Comparison of ENCODE assay signal across 8 cellular contexts in genomic region chr12:108801736-108802665, GRCh38. TPM values are rescaled to one million over a fixed set of nuclear protein-coding genes. Genes with fewer than 3 reads are reported as not detected.
DNase-seq lines count a peak whose midpoint lies in the region; ATAC-seq, FAIRE-seq and TF ChIP-seq lines count a peak whose summit lies in the region.

No MANE protein-coding gene starts in this region.

- no peaks in the 10 kb centered on the region for H3K9me3 ChIP-seq in thoracic aorta

- H3K4me1 ChIP-seq in thoracic aorta (ENCODE audit: control insufficient read depth in 1 of 2, low read depth in 2 of 2), result peaks cover 36 to 64% of the 10 kb centered on the region in 2 donors

- peak; percentile 66 for FAIRE-seq in HTR-8/SVneo (lab: Jason Lieb, UNC)

- ATAC-seq in thoracic aorta (ENCODE audit: insufficient number of reproducible peaks, low FRiP score, low read depth) (peak; percentile 54), GM18907 (IDR thresholded peaks at IDR 0.05; ENCODE audit: unreplicated experiment) (no peak), HG03108 (IDR thresholded peaks at IDR 0.05; ENCODE audit: unreplicated experiment) (no peak), HG02840 (IDR thresholded peaks at IDR 0.05; ENCODE audit: low FRiP score, unreplicated experiment) (no peak)

- DNase-seq in HTR-8/SVneo (ENCODE audit: insufficient read length, low spot score), result peak; percentile 76
- DNase-seq in thoracic aorta (ENCODE audit: low spot score), result no peak
- no peak for DNase-seq in activated CD4-positive, alpha-beta T cell treated with anti-CD3 and anti-CD28 coated beads, Interleukin-2, amount 50 U/mL, for 4 hours

- peaks cover 40% of the 10 kb centered on the region for H3K36me3 ChIP-seq in thoracic aorta

- H3K4me3 ChIP-seq in thoracic aorta, result peak overlapping the region; percentile 41

- TF ChIP-seq CTCF in thoracic aorta (IDR thresholded peaks at IDR 0.05), result no peak

- H3K27me3 ChIP-seq in layer of hippocampus (ENCODE audit: control insufficient read depth, insufficient read depth, low read length) (no peaks in the 10 kb centered on the region), thoracic aorta (replicated peaks; ENCODE audit: insufficient read depth) (no peaks in the 10 kb centered on the region)

- H3K27ac ChIP-seq in cingulate gyrus (ENCODE audit: low read depth, low read length), result peak overlapping the region; percentile 71
- H3K27ac ChIP-seq in layer of hippocampus (ENCODE audit: low read depth, low read length), result peak overlapping the region; percentile 49
- peak overlapping the region; percentile 83 to 93 for H3K27ac ChIP-seq in thoracic aorta

RNA-seq across cellular contexts. Expression of gene SSH1, which starts 55.4 kb away (rescaled TPM):
- 10 to 100 TPM; 25.3 to 57.6 TPM for total RNA-seq in thoracic aorta
